16 cellular contexts compared by ENCODE assay signal in the genomic region with DNA sequence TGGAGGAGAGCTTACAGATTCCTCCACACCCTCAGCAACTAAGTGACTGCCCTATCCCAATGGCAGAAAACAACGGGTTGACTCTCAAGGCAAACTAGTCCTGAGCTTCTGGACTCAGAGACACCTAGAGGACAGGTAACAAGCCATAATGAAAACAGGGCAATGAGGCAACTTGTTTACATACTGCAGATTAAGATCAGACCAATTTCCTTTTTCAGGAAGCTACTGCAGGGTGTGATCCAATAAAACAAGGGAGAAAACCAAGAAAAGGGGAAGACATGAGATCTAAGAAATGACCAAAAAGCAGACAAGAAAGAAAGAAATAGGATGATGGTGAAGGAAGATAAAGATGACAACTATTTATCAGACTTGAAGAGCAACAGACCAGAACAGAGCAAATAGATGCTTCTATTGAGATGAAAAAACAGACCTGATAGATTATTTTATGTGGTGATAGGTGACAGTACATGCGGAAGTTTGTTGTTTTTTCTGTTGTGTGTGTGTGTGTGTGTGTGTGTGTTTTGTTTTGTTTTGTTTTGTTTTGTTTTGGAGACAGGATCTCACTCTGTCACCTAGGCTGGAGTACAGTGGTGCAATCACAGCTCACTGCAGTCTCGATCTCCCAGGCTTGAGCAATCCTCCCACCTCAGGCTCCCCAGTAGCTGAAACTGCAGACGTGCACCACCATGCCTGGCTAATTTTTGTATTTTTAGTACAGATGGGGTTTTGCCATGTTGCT.
DNase-seq lines count a peak whose midpoint lies in the region; ATAC-seq and TF ChIP-seq lines count a peak whose summit lies in the region.
"Had no signal": no experiment of that assay in that cellular context is flagged by ENCODE, and none has a peak within 500 bp of the region (broad histone marks: within the 10 kb centered on the region; RNA-seq: fewer than 3 reads in every experiment).

No MANE protein-coding gene starts in this region.

- H3K27ac Mint-ChIP-seq in central memory CD8-positive, alpha-beta T cell (ENCODE audit: low read depth) = peak overlapping the region; percentile 90
- H3K27ac Mint-ChIP-seq in activated naive CD4-positive, alpha-beta T cell treated with anti-CD3 and anti-CD28 coated beads, Interleukin-2, amount 50 U/mL, for 72 hours = no peak overlapping the region

- no peaks in the 10 kb centered on the region for H3K9me3 ChIP-seq in trophoblast cell (ENCODE audit: insufficient read depth, low read depth, low read length)
- peaks cover 0 to 7% (median 2%) of the 10 kb centered on the region in 4 donors for H3K9me3 ChIP-seq in stomach

- intact Hi-C loops in stomach (cut with DNase I; ENCODE audit: low total_unique reads) = no loop called here

- H3K14ac ChIP-seq in trophoblast cell (ENCODE audit: low read length) = no peak overlapping the region

- H2AFZ ChIP-seq in trophoblast cell (ENCODE audit: insufficient read depth, low read length, poor library complexity) = no peak overlapping the region

- no peak overlapping the region for H3K4me3 ChIP-seq in GM12865 (ENCODE audit: low read depth, low read length)
- no peak overlapping the region for H3K4me3 ChIP-seq in trophoblast cell (ENCODE audit: low read depth, low read length)
- no peak overlapping the region for H3K4me3 ChIP-seq in stomach
- H3K4me3 ChIP-seq: K562 had no signal

- H3K27me3 Mint-ChIP-seq in central memory CD8-positive, alpha-beta T cell = no peaks in the 10 kb centered on the region

- no peak overlapping the region for H3K4ac ChIP-seq in trophoblast cell (ENCODE audit: low read depth, low read length)

- H3K36me3 Mint-ChIP-seq in central memory CD8-positive, alpha-beta T cell (ENCODE audit: insufficient read depth) = peaks cover 5% of the 10 kb centered on the region
- peaks cover 0 to 10% of the 10 kb centered on the region in 2 donors for H3K36me3 Mint-ChIP-seq in activated naive CD4-positive, alpha-beta T cell treated with anti-CD3 and anti-CD28 coated beads, Interleukin-2, amount 50 U/mL, for 72 hours

- no peaks in the 10 kb centered on the region for H3K79me2 ChIP-seq in trophoblast cell (ENCODE audit: control insufficient read depth, insufficient read depth, low read length, poor library complexity)

- no peaks in the 10 kb centered on the region for H3K9me3 Mint-ChIP-seq in central memory CD8-positive, alpha-beta T cell
- peaks cover 14% of the 10 kb centered on the region in 2 donors for H3K9me3 Mint-ChIP-seq in activated naive CD4-positive, alpha-beta T cell treated with anti-CD3 and anti-CD28 coated beads, Interleukin-2, amount 50 U/mL, for 72 hours

- H4K12ac ChIP-seq in trophoblast cell (ENCODE audit: low read depth, low read length) = no peak overlapping the region

- no peak for TF ChIP-seq EP300 in stomach (IDR thresholded peaks at IDR 0.05)

- peaks cover 1% of the 10 kb centered on the region for H3K79me1 ChIP-seq in trophoblast cell (ENCODE audit: low read length)

- no peak overlapping the region for H4K8ac ChIP-seq in trophoblast cell (ENCODE audit: low read depth, low read length)

- H4K91ac ChIP-seq in trophoblast cell (ENCODE audit: low read depth, low read length) = no peak overlapping the region

- H3K27ac ChIP-seq in trophoblast cell (ENCODE audit: low read depth, low read length) = no peak overlapping the region
- H3K27ac ChIP-seq in stomach = no peak overlapping the region
- H3K27ac ChIP-seq: 22Rv1 had no signal

- TF ChIP-seq CTCF in GM12865 (IDR thresholded peaks at IDR 0.05; ENCODE audit: insufficient read depth, low read depth, low read length, missing control alignments) = no peak
- TF ChIP-seq CTCF in stomach (IDR thresholded peaks at IDR 0.05) = no peak

- peaks cover 68% of the 10 kb centered on the region for H3K4me1 Mint-ChIP-seq in central memory CD8-positive, alpha-beta T cell

- DNase-seq in DMS53 (lab: John Stamatoyannopoulos, UW) (peak; percentile 14), DMS53 treated with DMSO at 0.1 percent for 48 hours (lab: John Stamatoyannopoulos, UW; ENCODE audit: unreplicated experiment) (no peak), GM12865 (ENCODE audit: low read depth) (peak; percentile 47), trophoblast cell (peak; percentile 70 to 82), stomach (no peak)
- DNase-seq in central memory CD8-positive, alpha-beta T cell (ENCODE audit: low spot score in 2 of 2) = peak in 1 of 2 donors; percentile 20
- no peak for DNase-seq in activated naive CD4-positive, alpha-beta T cell treated with anti-CD3 and anti-CD28 coated beads, Interleukin-2, amount 50 U/mL, for 72 hours (ENCODE audit: low spot score in 2 of 2)
- DNase-seq: GOT3, NCI-H1105 treated with DMSO at 0.1 percent for 48 hours, NCI-H187, NCI-H446 treated with DMSO at 0.1 percent for 48 hours, NCI-H82, SIG-M5 had no signal

- no peak overlapping the region for H2BK120ac ChIP-seq in trophoblast cell (ENCODE audit: insufficient read depth, low read length, poor library complexity)

- H3K4me2 ChIP-seq in trophoblast cell (ENCODE audit: low read length) = no peak overlapping the region

- H2BK5ac ChIP-seq in trophoblast cell (ENCODE audit: low read depth, low read length, poor library complexity) = no peak overlapping the region

- peak overlapping the region; percentile 34 for H3K4me3 Mint-ChIP-seq in central memory CD8-positive, alpha-beta T cell

- H2BK12ac ChIP-seq in trophoblast cell (ENCODE audit: low read length) = no peak overlapping the region

- peaks cover 10 to 13% of the 10 kb centered on the region in 2 experiments for H3K4me1 ChIP-seq in trophoblast cell (ENCODE audit: control insufficient read depth in 1 of 2, insufficient read depth in 2 of 2, low read length in 2 of 2)
- no peaks in the 10 kb centered on the region for H3K4me1 ChIP-seq in stomach

- H3K27me3 ChIP-seq in trophoblast cell (ENCODE audit: insufficient read depth, low read length) (no peaks in the 10 kb centered on the region), stomach (no peaks in the 10 kb centered on the region)

- no CpG with 5 or more reads among the region's 4 CpGs for whole genome bisulfite sequencing in trophoblast cell (ENCODE audit: extremely low coverage, insufficient coverage, insufficient read length)
- 79 to 91% (median 89%) methylated on average over 4 of the region's 4 CpGs for WGBS in stomach, 5 donors

- H2AK5ac ChIP-seq in trophoblast cell (ENCODE audit: low read length) = no peak overlapping the region

- H3K9ac ChIP-seq in trophoblast cell (ENCODE audit: low read length) = no peak overlapping the region

- H3K18ac ChIP-seq in trophoblast cell (ENCODE audit: low read length) = no peak overlapping the region

- TF ChIP-seq POLR2A in stomach (IDR thresholded peaks at IDR 0.05) = no peak

- H3K36me3 ChIP-seq in trophoblast cell (ENCODE audit: control insufficient read depth in 1 of 2, insufficient read depth in 2 of 2, low read length in 2 of 2) (no peaks in the 10 kb centered on the region), stomach (no peaks in the 10 kb centered on the region)

- peak; percentile 70 for ATAC-seq in central memory CD8-positive, alpha-beta T cell (replicated peaks; ENCODE audit: extremely low read depth, poor library complexity, severe bottlenecking)
- ATAC-seq in SK-N-SH treated with all-trans-retinoic acid at 6 μM for 48 hours = no peak
- ATAC-seq in activated naive CD4-positive, alpha-beta T cell treated with anti-CD3 and anti-CD28 coated beads, Interleukin-2, amount 50 U/mL, for 72 hours = no peak
- ATAC-seq: K562 had no signal

- H3K23ac ChIP-seq in trophoblast cell (ENCODE audit: low read length) = no peak overlapping the region

TF ChIP-seq in SK-N-SH treated with all-trans-retinoic acid at 6 μM for 48 hours, 23 proteins besides CTCF, POLR2A, EP300 and RAD21:
- TF ChIP-seq TCF4 (CRISPR knock-in tag; IDR thresholded peaks at IDR 0.05; ENCODE audit: borderline replicate concordance) (no peak), ARNTL (CRISPR knock-in tag; IDR thresholded peaks at IDR 0.05; ENCODE audit: borderline replicate concordance, low read depth) (no peak), ESRRG (CRISPR knock-in tag; IDR thresholded peaks at IDR 0.05) (no peak)

Comparison
In these comparisons a context has a peak if more than half of its experiments do, and no peak if none do; other contexts are left out.
1. DNase-seq: peak in DMS53 (single experiment), GM12865 (single experiment) and trophoblast cell (2 of 2); none in DMS53 treated with DMSO at 0.1 percent for 48 hours (single experiment), activated naive CD4-positive, alpha-beta T cell treated with anti-CD3 and anti-CD28 coated beads, Interleukin-2, amount 50 U/mL, for 72 hours (0 of 2) and stomach (single experiment).